21 cellular contexts compared by ENCODE assay signal in the genomic region with DNA sequence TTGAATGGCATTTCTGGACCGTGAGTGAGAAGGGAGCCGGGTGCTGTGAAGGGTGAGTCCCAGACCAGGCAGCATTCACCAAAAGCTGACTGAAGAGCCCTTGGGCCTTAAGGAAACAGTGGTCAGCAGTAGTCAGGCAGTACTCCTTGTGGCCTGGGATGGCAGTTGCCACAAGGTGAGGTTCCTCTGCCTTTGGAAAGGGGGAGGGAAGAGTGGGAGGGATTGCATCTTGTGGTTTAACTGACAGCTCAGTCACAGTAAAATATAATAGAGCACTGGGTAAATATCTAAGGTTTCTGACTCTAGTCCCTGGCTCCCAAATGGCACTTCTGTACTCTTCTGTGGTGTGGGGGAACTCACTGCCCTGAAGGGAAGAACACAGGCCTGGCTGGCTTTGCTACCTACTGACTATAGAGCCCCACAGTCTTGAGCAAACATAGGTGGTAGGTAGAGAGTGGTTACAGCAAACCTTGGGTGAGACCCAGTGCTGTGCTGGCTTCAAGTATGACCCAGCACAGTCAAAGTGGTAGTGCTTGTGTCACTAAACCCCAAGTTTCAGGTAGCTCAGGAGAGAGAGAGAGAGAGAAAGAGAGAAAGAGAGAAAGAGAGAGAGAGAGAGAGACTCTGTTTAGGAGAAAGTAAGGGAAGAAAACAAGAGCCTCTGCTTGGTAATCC.
A peak's percentile ranks its signal among the peaks of the same experiment; 100 is the strongest.
DNase-seq lines count a peak whose midpoint lies in the region; ATAC-seq lines count a peak whose summit lies in the region.
"Had no signal": no experiment of that assay in that cellular context is flagged by ENCODE, and none has a peak within 500 bp of the region (broad histone marks: within the 10 kb centered on the region; RNA-seq: fewer than 3 reads in every experiment).

No MANE protein-coding gene starts in this region.

- peaks cover 4% of the 10 kb centered on the region for H3K36me3 Mint-ChIP-seq in activated CD4-positive, alpha-beta T cell treated with anti-CD3 and anti-CD28 coated beads for 36 hours (ENCODE audit: low read depth)
- no peaks in the 10 kb centered on the region for H3K36me3 Mint-ChIP-seq in activated naive CD8-positive, alpha-beta T cell treated with anti-CD3 and anti-CD28 coated beads, Interleukin-2, amount 50 U/mL, for 24 hours (ENCODE audit: low read depth)

- CTCF ChIA-PET in activated CD4-positive, alpha-beta T cell treated with anti-CD3 and anti-CD28 coated beads for 36 hours (lab: Charles Lee), result interaction anchor here (1.1 kb wide), 1 partner anchor 15 kb away, joined by 5 read pairs; no protein-coding TSS in a partner anchor

- intact Hi-C loops in activated CD4-positive, alpha-beta T cell treated with anti-CD3 and anti-CD28 coated beads for 36 hours (cut with DNase I, micrococcal nuclease), result loop anchor here in 1 of 2 experiments (2.0 kb wide), 1 partner anchor 298 kb away; no protein-coding TSS in a partner anchor

- ATAC-seq in activated CD4-positive, alpha-beta T cell treated with anti-CD3 and anti-CD28 coated beads for 36 hours, result peak; percentile 84
- ATAC-seq in activated naive CD8-positive, alpha-beta T cell treated with anti-CD3 and anti-CD28 coated beads, Interleukin-2, amount 50 U/mL, for 24 hours, result peak; percentile 68
- ATAC-seq in GM21367 (IDR thresholded peaks at IDR 0.05; ENCODE audit: unreplicated experiment) (no peak), HG03565 (IDR thresholded peaks at IDR 0.05; ENCODE audit: unreplicated experiment) (no peak)
- ATAC-seq: body of pancreas, WTC11 had no signal

- H3K4me1 Mint-ChIP-seq in activated CD4-positive, alpha-beta T cell treated with anti-CD3 and anti-CD28 coated beads for 36 hours, result peaks cover 23% of the 10 kb centered on the region
- peaks cover 25% of the 10 kb centered on the region for H3K4me1 Mint-ChIP-seq in activated naive CD8-positive, alpha-beta T cell treated with anti-CD3 and anti-CD28 coated beads, Interleukin-2, amount 50 U/mL, for 24 hours

- H3K27ac Mint-ChIP-seq in activated CD4-positive, alpha-beta T cell treated with anti-CD3 and anti-CD28 coated beads for 36 hours, result peak overlapping the region; percentile 37
- H3K27ac Mint-ChIP-seq in activated naive CD8-positive, alpha-beta T cell treated with anti-CD3 and anti-CD28 coated beads, Interleukin-2, amount 50 U/mL, for 24 hours, result no peak overlapping the region
- H3K27ac Mint-ChIP-seq: WTC11 had no signal

- POLR2A ChIA-PET in activated CD4-positive, alpha-beta T cell treated with anti-CD3 and anti-CD28 coated beads for 36 hours (lab: Charles Lee), result no interaction called here

- DNase-seq in activated CD4-positive, alpha-beta T cell treated with anti-CD3 and anti-CD28 coated beads for 36 hours, result peak; percentile 30
- DNase-seq in activated CD4-positive, alpha-beta T cell treated with anti-CD3 and anti-CD28 coated beads for 4 hours, result no peak
- peak; percentile 1 for DNase-seq in stimulated activated CD4-positive, alpha-beta T cell treated with anti-CD3 and anti-CD28 coated beads, Interleukin-1b, Interleukin-23, amount 100 ng/mL, for 48 hours
- no peak for DNase-seq in stimulated activated CD4-positive, alpha-beta T cell treated with anti-CD3 and anti-CD28 coated beads, Interleukin-4, amount 100 ng/mL, for 4 hours
- no peak for DNase-seq in activated naive CD8-positive, alpha-beta T cell treated with anti-CD3 and anti-CD28 coated beads, Interleukin-2, amount 50 U/mL, for 24 hours
- DNase-seq in NCI-H1092 (lab: John Stamatoyannopoulos, UW), result no peak
- DNase-seq: 8988T; activated effector memory CD4-positive, alpha-beta T cell treated with Interleukin-2 at 50 U/mL for 16 hours; adrenal gland; body of pancreas; CD4-positive, alpha-beta T cell; EL; IMR-90; NCI-H1436; NCI-H2081 treated with DMSO at 0.1 percent for 48 hours; NCI-H345; ovary; SW 1271 had no signal

- no peak overlapping the region for H3K4me3 Mint-ChIP-seq in activated CD4-positive, alpha-beta T cell treated with anti-CD3 and anti-CD28 coated beads for 36 hours
- H3K4me3 Mint-ChIP-seq in activated naive CD8-positive, alpha-beta T cell treated with anti-CD3 and anti-CD28 coated beads, Interleukin-2, amount 50 U/mL, for 24 hours, result no peak overlapping the region
- H3K4me3 Mint-ChIP-seq: CD4-positive, alpha-beta T cell; WTC11 had no signal

- no peaks in the 10 kb centered on the region for H3K27me3 Mint-ChIP-seq in activated CD4-positive, alpha-beta T cell treated with anti-CD3 and anti-CD28 coated beads for 36 hours
- H3K27me3 Mint-ChIP-seq in activated naive CD8-positive, alpha-beta T cell treated with anti-CD3 and anti-CD28 coated beads, Interleukin-2, amount 50 U/mL, for 24 hours, result no peaks in the 10 kb centered on the region
- H3K27me3 Mint-ChIP-seq: CD4-positive, alpha-beta T cell had no signal

- no peaks in the 10 kb centered on the region for H3K9me3 Mint-ChIP-seq in activated CD4-positive, alpha-beta T cell treated with anti-CD3 and anti-CD28 coated beads for 36 hours (ENCODE audit: low read depth)
- H3K9me3 Mint-ChIP-seq in activated naive CD8-positive, alpha-beta T cell treated with anti-CD3 and anti-CD28 coated beads, Interleukin-2, amount 50 U/mL, for 24 hours, result no peaks in the 10 kb centered on the region
- H3K9me3 Mint-ChIP-seq: CD4-positive, alpha-beta T cell had no signal

Comparison
In these comparisons a context has a peak if more than half of its experiments do, and no peak if none do; other contexts are left out.
1. DNase-seq: peak in activated CD4-positive, alpha-beta T cell treated with anti-CD3 and anti-CD28 coated beads for 36 hours (single experiment) and stimulated activated CD4-positive, alpha-beta T cell treated with anti-CD3 and anti-CD28 coated beads, Interleukin-1b, Interleukin-23, amount 100 ng/mL, for 48 hours (single experiment); none in activated CD4-positive, alpha-beta T cell treated with anti-CD3 and anti-CD28 coated beads for 4 hours (0 of 2), stimulated activated CD4-positive, alpha-beta T cell treated with anti-CD3 and anti-CD28 coated beads, Interleukin-4, amount 100 ng/mL, for 4 hours (0 of 2), activated naive CD8-positive, alpha-beta T cell treated with anti-CD3 and anti-CD28 coated beads, Interleukin-2, amount 50 U/mL, for 24 hours (single experiment) and NCI-H1092 (single experiment).
2. ATAC-seq: peak in activated CD4-positive, alpha-beta T cell treated with anti-CD3 and anti-CD28 coated beads for 36 hours (single experiment) and activated naive CD8-positive, alpha-beta T cell treated with anti-CD3 and anti-CD28 coated beads, Interleukin-2, amount 50 U/mL, for 24 hours (single experiment); none in GM21367 (single experiment) and HG03565 (single experiment).